Comparison of ENCODE assay signal across 8 cellular contexts in genomic region chr11:69670158-69670845, GRCh38. TPM values are rescaled to one million over a fixed set of nuclear protein-coding genes. Genes with fewer than 3 reads are reported as not detected.
DNase-seq lines count a peak whose midpoint lies in the region; ATAC-seq, FAIRE-seq and TF ChIP-seq lines count a peak whose summit lies in the region.

No MANE protein-coding gene starts in this region.

- no peak for TF ChIP-seq POLR2A in prostate gland (IDR thresholded peaks at IDR 0.05)

- peaks cover 16% of the 10 kb centered on the region for H3K4me1 Mint-ChIP-seq in activated naive CD8-positive, alpha-beta T cell treated with anti-CD3 and anti-CD28 coated beads, Interleukin-2, amount 10 ng/mL, durations not matched to agents 7 days and 5 days

- no peaks in the 10 kb centered on the region for H3K27me3 Mint-ChIP-seq in activated naive CD8-positive, alpha-beta T cell treated with anti-CD3 and anti-CD28 coated beads, Interleukin-2, amount 10 ng/mL, durations not matched to agents 7 days and 5 days

- peak overlapping the region in 1 of 2 donors; percentile 38 for H3K27ac ChIP-seq in prostate gland

- peak; percentile 76 to 96 (median 90) for TF ChIP-seq CTCF in prostate gland (IDR thresholded peaks at IDR 0.05)

- H3K4me3 Mint-ChIP-seq in activated naive CD8-positive, alpha-beta T cell treated with anti-CD3 and anti-CD28 coated beads, Interleukin-2, amount 10 ng/mL, durations not matched to agents 7 days and 5 days = no peak overlapping the region

- H3K9me3 Mint-ChIP-seq in activated naive CD8-positive, alpha-beta T cell treated with anti-CD3 and anti-CD28 coated beads, Interleukin-2, amount 10 ng/mL, durations not matched to agents 7 days and 5 days = no peaks in the 10 kb centered on the region

- no peak for ATAC-seq in activated naive CD8-positive, alpha-beta T cell treated with anti-CD3 and anti-CD28 coated beads, Interleukin-2, amount 10 ng/mL, durations not matched to agents 7 days and 5 days (ENCODE audit: low read depth)
- no peak for ATAC-seq in GM21737 (IDR thresholded peaks at IDR 0.05; ENCODE audit: unreplicated experiment)
- ATAC-seq in HG03521 (IDR thresholded peaks at IDR 0.05; ENCODE audit: unreplicated experiment) = no peak

- H3K4me3 ChIP-seq in prostate gland = no peak overlapping the region

- H3K36me3 Mint-ChIP-seq in activated naive CD8-positive, alpha-beta T cell treated with anti-CD3 and anti-CD28 coated beads, Interleukin-2, amount 10 ng/mL, durations not matched to agents 7 days and 5 days = peaks cover 3% of the 10 kb centered on the region

- POLR2A ChIA-PET in activated naive CD8-positive, alpha-beta T cell treated with anti-CD3 and anti-CD28 coated beads, Interleukin-2, amount 10 ng/mL, durations not matched to agents 7 days and 5 days (lab: Charles Lee) = no interaction called here

- no peaks in the 10 kb centered on the region for H3K27me3 ChIP-seq in prostate gland (replicated peaks; ENCODE audit: insufficient read depth)

- H3K4me1 ChIP-seq in prostate gland (replicated peaks) = peaks cover 6% of the 10 kb centered on the region

- FAIRE-seq in G401.6 (lab: Jason Lieb, UNC) = peak; percentile 69

- intact Hi-C loops in cardiac septum (cut with DNase I) = loop anchor here (2.0 to 10.0 kb wide), 2 partner anchors 570 to 766 kb away; partner anchors contain the start of genes IGHMBP2 and MRPL21
- intact Hi-C loops in prostate gland (cut with DNase I) = loop anchor here (2.0 kb wide), 2 partner anchors 26 to 570 kb away; no protein-coding TSS in a partner anchor

- 31% methylated on average over 17 of the region's 18 CpGs for WGBS in prostate gland

- peak; percentile 74 for DNase-seq in NCI-H1048 (lab: John Stamatoyannopoulos, UW)
- peak; percentile 50 for DNase-seq in SKM-1 (lab: John Stamatoyannopoulos, UW; ENCODE audit: unreplicated experiment)
- peak; percentile 60 for DNase-seq in activated naive CD8-positive, alpha-beta T cell treated with anti-CD3 and anti-CD28 coated beads, Interleukin-2, amount 10 ng/mL, durations not matched to agents 7 days and 5 days
- DNase-seq in cardiac septum (ENCODE audit: low spot score) = peak; percentile 91
- peak; percentile 86 for DNase-seq in prostate gland (ENCODE audit: low spot score)

- H3K36me3 ChIP-seq in prostate gland = no peaks in the 10 kb centered on the region

- H3K9me3 ChIP-seq in prostate gland = no peaks in the 10 kb centered on the region

- H3K27ac Mint-ChIP-seq in activated naive CD8-positive, alpha-beta T cell treated with anti-CD3 and anti-CD28 coated beads, Interleukin-2, amount 10 ng/mL, durations not matched to agents 7 days and 5 days = no peak overlapping the region

RNA-seq across cellular contexts. Expression of gene LTO1, which starts 4.9 kb away (rescaled TPM):
- 10 to 100 TPM; 35.0 to 37.1 TPM for total RNA-seq in activated naive CD8-positive, alpha-beta T cell treated with anti-CD3 and anti-CD28 coated beads, Interleukin-2, amount 10 ng/mL, durations not matched to agents 7 days and 5 days
- total RNA-seq in cardiac septum (11.8 TPM), prostate gland (10 to 100 TPM; 14.9 to 39.5 TPM)

RNA-seq across cellular contexts. Expression of gene CCND1, which starts 29.3 kb away (rescaled TPM):
- under 1 TPM; 0.78 to 0.96 TPM for total RNA-seq in activated naive CD8-positive, alpha-beta T cell treated with anti-CD3 and anti-CD28 coated beads, Interleukin-2, amount 10 ng/mL, durations not matched to agents 7 days and 5 days
- total RNA-seq in cardiac septum = 258 TPM
- total RNA-seq in prostate gland = 100 to 1,000 TPM in 1 of 2 donors, 10 to 100 TPM in 1; 69.2 to 188 TPM

RNA-seq across cellular contexts. Expression of gene FGF19, which starts 33.5 kb away (rescaled TPM):
- total RNA-seq in activated naive CD8-positive, alpha-beta T cell treated with anti-CD3 and anti-CD28 coated beads, Interleukin-2, amount 10 ng/mL, durations not matched to agents 7 days and 5 days = not detected
- total RNA-seq in cardiac septum (not detected), prostate gland (not detected)

Comparison
In these comparisons a context has a peak if more than half of its experiments do, and no peak if none do; other contexts are left out.
1. RNA of gene CCND1, which starts 29.3 kb away (total RNA-seq): 258 TPM in cardiac septum (single experiment) and 69.2 to 188 TPM in prostate gland; 0.78 to 0.96 TPM in activated naive CD8-positive, alpha-beta T cell treated with anti-CD3 and anti-CD28 coated beads, Interleukin-2, amount 10 ng/mL, durations not matched to agents 7 days and 5 days; every median in the first group is over 10 times any median in the second.
2. Peak in every context shown above with its lines, with median percentiles within 50 percentile points of each other: DNase-seq.